In genomic region chr12:121713257-121714155, GRCh38 we compare ENCODE assay signal across 8 cellular contexts. TPM values are rescaled to one million over a fixed set of nuclear protein-coding genes. Genes with fewer than 3 reads are reported as not detected.
DNase-seq lines count a peak whose midpoint lies in the region; ATAC-seq and TF ChIP-seq lines count a peak whose summit lies in the region.

No MANE protein-coding gene starts in this region.

- no peaks in the 10 kb centered on the region for H3K27me3 Mint-ChIP-seq in progenitor cell of endocrine pancreas

- TF ChIP-seq CTCF in WERI-Rb-1 (IDR thresholded peaks at IDR 0.05; ENCODE audit: low read depth, low read length) = no peak
- TF ChIP-seq CTCF in foreskin fibroblast (IDR thresholded peaks at IDR 0.05; ENCODE audit: low read depth, low read length) = no peak
- TF ChIP-seq CTCF in progenitor cell of endocrine pancreas (IDR thresholded peaks at IDR 0.05; ENCODE audit: unreplicated experiment) = no peak

- peaks cover 2% of the 10 kb centered on the region for H3K36me3 Mint-ChIP-seq in progenitor cell of endocrine pancreas (ENCODE audit: insufficient read depth)

- H3K27ac ChIP-seq in WERI-Rb-1 = peak overlapping the region; percentile 95

- peaks cover 19% of the 10 kb centered on the region for H3K4me1 Mint-ChIP-seq in progenitor cell of endocrine pancreas (ENCODE audit: low read depth)

- peaks cover 35% of the 10 kb centered on the region for H3K36me3 ChIP-seq in WERI-Rb-1

- H3K27me3 ChIP-seq in WERI-Rb-1 (ENCODE audit: insufficient read depth, low read depth, severe bottlenecking) = no peaks in the 10 kb centered on the region

- H3K9me3 ChIP-seq in WERI-Rb-1 (ENCODE audit: severe bottlenecking) = no peaks in the 10 kb centered on the region

- H3K9me3 Mint-ChIP-seq in progenitor cell of endocrine pancreas (ENCODE audit: low read depth) = no peaks in the 10 kb centered on the region

- H3K27ac Mint-ChIP-seq in progenitor cell of endocrine pancreas = peak overlapping the region; percentile 66

- peak overlapping the region; percentile 94 for H3K4me3 ChIP-seq in WERI-Rb-1 (ENCODE audit: low read depth, low read length)
- H3K4me3 ChIP-seq in foreskin fibroblast (ENCODE audit: low read depth in 1 of 2, low read length in 2 of 2) = peak overlapping the region; percentile 91 to 92

- peak overlapping the region; percentile 95 for H3K4me3 Mint-ChIP-seq in progenitor cell of endocrine pancreas (ENCODE audit: low read depth)

- peak; percentile 61 for DNase-seq in activated CD8-positive, alpha-beta memory T cell treated with anti-CD3 and anti-CD28 coated beads for 24 hours
- no peak for DNase-seq in activated CD8-positive, alpha-beta memory T cell treated with anti-CD3 and anti-CD28 coated beads, Interleukin-2, amount 50 U/mL, for 48 hours
- DNase-seq in WERI-Rb-1 (no peak), foreskin fibroblast (peak in 1 of 2 donors; percentile 31), progenitor cell of endocrine pancreas (ENCODE audit: low spot score, unreplicated experiment) (no peak), EL (no peak)
- DNase-seq in NK-92 treated with Interleukin-12 subunit alpha and Interleukin-12 subunit beta, amount 100 ng/mL, for 24 hours (lab: John Stamatoyannopoulos, UW) = no peak

- ATAC-seq in HG03432 (IDR thresholded peaks at IDR 0.05; ENCODE audit: unreplicated experiment) = no peak

RNA-seq across cellular contexts. Expression of gene TMEM120B, which starts 1.0 kb away (rescaled TPM):
- total RNA-seq in progenitor cell of endocrine pancreas = 16.1 and 17.2 TPM in 2 replicates

RNA-seq across cellular contexts. Expression of gene MORN3, which starts 44.1 kb away (rescaled TPM):
- 1.1 and 1.5 TPM in 2 replicates for total RNA-seq in progenitor cell of endocrine pancreas
